12 cellular contexts compared by ENCODE assay signal in genomic region chr12:53066594-53066978, GRCh38. TPM values are rescaled to one million over a fixed set of nuclear protein-coding genes. Genes with fewer than 3 reads are reported as not detected.
DNase-seq lines count a peak whose midpoint lies in the region; ATAC-seq and TF ChIP-seq lines count a peak whose summit lies in the region.
"Had no signal": no experiment of that assay in that cellular context is flagged by ENCODE, and none has a peak within 500 bp of the region (broad histone marks: within the 10 kb centered on the region; RNA-seq: fewer than 3 reads in every experiment).

No MANE protein-coding gene starts in this region.

- peaks cover 5 to 19% of the 10 kb centered on the region in 2 experiments for H3K36me3 ChIP-seq in SK-N-SH (replicated peaks in 1 of 2; ENCODE audit: control insufficient read depth in 1 of 2, insufficient read depth in 2 of 2, low read length in 1 of 2)
- peaks cover 20 to 87% (median 32%) of the 10 kb centered on the region in 3 donors for H3K36me3 ChIP-seq in tibial artery
- H3K36me3 ChIP-seq in naive thymus-derived CD4-positive, alpha-beta T cell (ENCODE audit: control insufficient read depth in 2 of 3, insufficient read depth in 3 of 3, low read length in 3 of 3) = peaks cover 0 to 77% (median 12%) of the 10 kb centered on the region in 3 experiments

- H3K4me1 ChIP-seq in SK-N-SH (ENCODE audit: control insufficient read depth in 1 of 2, insufficient read depth in 2 of 2, low read depth in 1 of 2, low read length in 1 of 2) (peaks cover 19 to 26% of the 10 kb centered on the region in 2 experiments; a peak in 3 of 4 replicates), tibial artery (peaks cover 7 to 98% (median 85%) of the 10 kb centered on the region in 4 donors)
- peaks cover 0 to 3% of the 10 kb centered on the region in 2 donors for H3K4me1 ChIP-seq in naive thymus-derived CD4-positive, alpha-beta T cell (ENCODE audit: control insufficient read depth in 2 of 2, insufficient read depth in 2 of 2, low read length in 2 of 2)

- peak overlapping the region; percentile 88 for H3K27ac Mint-ChIP-seq in mesothelial cell of epicardium
- peak overlapping the region in 2 of 9 donors; percentile 26 to 52 for H3K27ac Mint-ChIP-seq in naive thymus-derived CD4-positive, alpha-beta T cell

- H3K9me3 Mint-ChIP-seq in mesothelial cell of epicardium = no peaks in the 10 kb centered on the region
- H3K9me3 Mint-ChIP-seq in naive thymus-derived CD4-positive, alpha-beta T cell = no peaks in the 10 kb centered on the region

- 83% methylated on average over 10 of the region's 10 CpGs for WGBS in SK-N-SH (ENCODE audit: low lambda C conversion rate)

- H3K27me3 ChIP-seq in SK-N-SH (ENCODE audit: insufficient read depth) (no peaks in the 10 kb centered on the region), tibial artery (no peaks in the 10 kb centered on the region)
- no peaks in the 10 kb centered on the region for H3K27me3 ChIP-seq in naive thymus-derived CD4-positive, alpha-beta T cell (ENCODE audit: control insufficient read depth in 2 of 2, insufficient read depth in 2 of 2, low read length in 2 of 2)

- CTCF ChIA-PET in SK-N-SH (lab: Yijun Ruan, JAX) = interaction anchor here (0.6 to 14.5 kb wide), 42 partner anchors 8 to 255 kb away, joined by 3 to 385 read pairs (median 6); partner anchors contain the start of genes AAAS, CSAD, ESPL1 and IGFBP6
- CTCF ChIA-PET in naive thymus-derived CD4-positive, alpha-beta T cell (lab: Charles Lee) = interaction anchor here (0.7 to 8.1 kb wide), 15 partner anchors 9 to 222 kb away, joined by 3 to 100 read pairs (median 4); partner anchors contain the start of genes IGFBP6, SOAT2 and SPRYD3

- TF ChIP-seq RAD21 in SK-N-SH (IDR thresholded peaks at IDR 0.05; ENCODE audit: low read length) = no peak

- peaks cover 11% of the 10 kb centered on the region for H3K36me3 Mint-ChIP-seq in mesothelial cell of epicardium
- H3K36me3 Mint-ChIP-seq in naive thymus-derived CD4-positive, alpha-beta T cell = peaks cover 0 to 21% (median 7%) of the 10 kb centered on the region in 5 donors

- H3K9me2 ChIP-seq in SK-N-SH = no peaks in the 10 kb centered on the region

- no peaks in the 10 kb centered on the region for H3K27me3 Mint-ChIP-seq in mesothelial cell of epicardium (ENCODE audit: low read depth)
- H3K27me3 Mint-ChIP-seq in naive thymus-derived CD4-positive, alpha-beta T cell = no peaks in the 10 kb centered on the region

- ATAC-seq in SK-N-SH treated with all-trans-retinoic acid at 6 μM for 48 hours = no peak
- no peak for ATAC-seq in naive thymus-derived CD4-positive, alpha-beta T cell

- TF ChIP-seq EP300 in SK-N-SH (IDR thresholded peaks at IDR 0.05; ENCODE audit: borderline replicate concordance in 1 of 2, low read depth in 1 of 2, low read length in 1 of 2) = no peak

- no peaks in the 10 kb centered on the region for H4K20me1 ChIP-seq in SK-N-SH (ENCODE audit: insufficient read depth)

- intact Hi-C loops in tibial artery (cut with DNase I; ENCODE audit: low total_unique reads) = loop anchor here (2.0 to 5.0 kb wide), 2 partner anchors 32 to 131 kb away; no protein-coding TSS in a partner anchor
- intact Hi-C loops in naive thymus-derived CD4-positive, alpha-beta T cell (cut with micrococcal nuclease) = loop anchor here (1.0 to 5.0 kb wide), 9 partner anchors 12 to 279 kb away; partner anchors contain the start of genes SPRYD3 (in 2 of the 2), ITGB7 (in 1 of the 2) and SOAT2 (in 1 of the 2)

- no peak for DNase-seq in SK-N-SH
- no peak for DNase-seq in caudate nucleus (lab: John Stamatoyannopoulos, UW)
- DNase-seq in mesothelial cell of epicardium (ENCODE audit: low spot score in 2 of 2, unreplicated experiment in 2 of 2) = no peak
- peak in 1 of 2 donors; percentile 22 for DNase-seq in tibial artery
- no peak for DNase-seq in naive thymus-derived CD4-positive, alpha-beta T cell
- DNase-seq in NCI-H2171 (lab: John Stamatoyannopoulos, UW) = no peak
- no peak for DNase-seq in activated CD4-positive, alpha-beta T cell treated with anti-CD3 and anti-CD28 coated beads for 1 hour
- DNase-seq: foreskin melanocyte, occipital lobe had no signal

- 0 out of 2 replicates have a peak, but pooled peaks cover 5% of the 10 kb centered on the region for H3K79me2 ChIP-seq in SK-N-SH (ENCODE audit: insufficient read depth)

- POLR2A ChIA-PET in SK-N-SH (lab: Yijun Ruan, JAX) = interaction anchor here (1.0 to 2.1 kb wide), 6 partner anchors 13 to 93 kb away, joined by 3 to 10 read pairs (median 5); partner anchors contain the start of genes IGFBP6, SOAT2 and SPRYD3
- POLR2A ChIA-PET in naive thymus-derived CD4-positive, alpha-beta T cell (lab: Charles Lee) = interaction anchor here (1.2 to 4.6 kb wide), 6 partner anchors 9 to 36 kb away, joined by 3 to 20 read pairs (median 4); partner anchors contain the start of genes IGFBP6 and SPRYD3

- peaks cover 52% of the 10 kb centered on the region for H3K4me1 Mint-ChIP-seq in mesothelial cell of epicardium
- H3K4me1 Mint-ChIP-seq in naive thymus-derived CD4-positive, alpha-beta T cell = peaks cover 0 to 19% (median 11%) of the 10 kb centered on the region in 7 donors

- H3K4me3 ChIP-seq in SK-N-SH (ENCODE audit: low read depth in 2 of 2, low read length in 1 of 2) (no peak overlapping the region), tibial artery (no peak overlapping the region)
- no peak overlapping the region for H3K4me3 ChIP-seq in naive thymus-derived CD4-positive, alpha-beta T cell (ENCODE audit: low read length)
- H3K4me3 ChIP-seq: K562 had no signal

- TF ChIP-seq CTCF in SK-N-SH (IDR thresholded peaks at IDR 0.05) (no peak), mesothelial cell of epicardium (IDR thresholded peaks at IDR 0.05; ENCODE audit: unreplicated experiment) (no peak), tibial artery (IDR thresholded peaks at IDR 0.05) (no peak)

- H3K9me3 ChIP-seq in SK-N-SH (no peaks in the 10 kb centered on the region), tibial artery (no peaks in the 10 kb centered on the region)
- no peaks in the 10 kb centered on the region for H3K9me3 ChIP-seq in naive thymus-derived CD4-positive, alpha-beta T cell (ENCODE audit: control insufficient read depth in 2 of 3, low read length in 3 of 3)

- peaks cover 37% of the 10 kb centered on the region for H3F3A ChIP-seq in SK-N-SH (replicated peaks; ENCODE audit: insufficient read depth)

- H3K27ac ChIP-seq in SK-N-SH (ENCODE audit: low read depth in 2 of 2, low read length in 1 of 2) = peak overlapping the region in 1 of 2 experiments; percentile 66; a peak in 2 of 4 replicates
- H3K27ac ChIP-seq in caudate nucleus (ENCODE audit: low read depth, low read length) = peak overlapping the region; percentile 73
- H3K27ac ChIP-seq in tibial artery = peak overlapping the region; percentile 93 to 99
- H3K27ac ChIP-seq in naive thymus-derived CD4-positive, alpha-beta T cell (ENCODE audit: low read depth, low read length) = no peak overlapping the region
- H3K27ac ChIP-seq: 22Rv1 had no signal

- peak overlapping the region; percentile 55; the same call in 1 of the 2 replicates for H3K9ac ChIP-seq in SK-N-SH

- no peak overlapping the region for H3K4me3 Mint-ChIP-seq in mesothelial cell of epicardium
- no peak overlapping the region for H3K4me3 Mint-ChIP-seq in naive thymus-derived CD4-positive, alpha-beta T cell

- peak overlapping the region; percentile 37; the same call in 1 of the 2 replicates for H3K4me2 ChIP-seq in SK-N-SH

- no peak overlapping the region for H2AFZ ChIP-seq in SK-N-SH (ENCODE audit: low read depth)

TF ChIP-seq in SK-N-SH, 30 proteins besides CTCF, POLR2A, EP300 and RAD21 (continues in another document):
- TF ChIP-seq MEF2A (IDR thresholded peaks at IDR 0.05; ENCODE audit: borderline replicate concordance, low read depth) (no peak), FOXJ3 (CRISPR knock-in tag; IDR thresholded peaks at IDR 0.05) (no peak), JUND (IDR thresholded peaks at IDR 0.05) (no peak), SMC3 (IDR thresholded peaks at IDR 0.05; ENCODE audit: low read depth, low read length) (no peak)

TF ChIP-seq in SK-N-SH treated with all-trans-retinoic acid at 6 μM for 48 hours, 23 proteins besides CTCF, POLR2A, EP300 and RAD21 (continues in another document):
- no peak for TF ChIP-seq ZFP30 (CRISPR knock-in tag; IDR thresholded peaks at IDR 0.05)

RNA-seq across cellular contexts. Expression of gene SPRYD3, which starts 12.6 kb away (rescaled TPM):
- polyA plus RNA-seq in SK-N-SH (2012; rRNA removed) = 20.3 and 25.8 TPM in 2 replicates
- polyA plus RNA-seq in SK-N-SH (2012; cell fraction: cytosol; rRNA removed) = 14.7 and 19.4 TPM in 2 replicates
- polyA plus RNA-seq in SK-N-SH (2012; cell fraction: nucleus; rRNA removed) = 20.4 and 23.9 TPM in 2 replicates
- 20.2 to 20.9 TPM (median 20.6 TPM) in 3 replicates for total RNA-seq in mesothelial cell of epicardium
- total RNA-seq in naive thymus-derived CD4-positive, alpha-beta T cell = 10 to 100 TPM; 33.0 to 48.0 (median 36.4) TPM
- 10 to 100 TPM; 48.5 to 57.6 TPM for polyA plus RNA-seq in naive thymus-derived CD4-positive, alpha-beta T cell

RNA-seq across cellular contexts. Expression of gene TNS2, which starts 16.7 kb away (rescaled TPM):
- polyA plus RNA-seq in SK-N-SH (2012; rRNA removed) = 32.7 and 50.0 TPM in 2 replicates
- polyA plus RNA-seq in SK-N-SH (2012; cell fraction: cytosol; rRNA removed) = 9.6 and 17.3 TPM in 2 replicates
- 225 and 321 TPM in 2 replicates for polyA plus RNA-seq in SK-N-SH (2012; cell fraction: nucleus; rRNA removed)
- 78.8 to 91.7 TPM (median 86.4 TPM) in 3 replicates for total RNA-seq in mesothelial cell of epicardium
- 1 to 10 TPM in 4 of 5 experiments, under 1 TPM in 1; 0.73 to 4.4 (median 2.5) TPM for total RNA-seq in naive thymus-derived CD4-positive, alpha-beta T cell
- polyA plus RNA-seq in naive thymus-derived CD4-positive, alpha-beta T cell = under 1 TPM; 0.26 to 0.30 TPM

RNA-seq across cellular contexts. Expression of gene IGFBP6, which starts 30.9 kb away (rescaled TPM):
- 290 and 570 TPM in 2 replicates for polyA plus RNA-seq in SK-N-SH (2012; rRNA removed)
- 204 and 327 TPM in 2 replicates for polyA plus RNA-seq in SK-N-SH (2012; cell fraction: cytosol; rRNA removed)
- 223 and 345 TPM in 2 replicates for polyA plus RNA-seq in SK-N-SH (2012; cell fraction: nucleus; rRNA removed)
- 70.3 to 77.2 TPM (median 75.6 TPM) in 3 replicates for total RNA-seq in mesothelial cell of epicardium
- total RNA-seq in naive thymus-derived CD4-positive, alpha-beta T cell = under 1 TPM in 3 of 5 experiments, not detected in 2; 0.34 to 0.56 (median 0.54) TPM
- under 1 TPM; 0.41 to 0.81 TPM for polyA plus RNA-seq in naive thymus-derived CD4-positive, alpha-beta T cell

RNA-seq across cellular contexts. Expression of gene SOAT2, which starts 36.7 kb away (rescaled TPM):
- polyA plus RNA-seq in SK-N-SH (2012; rRNA removed) = 0.13 and 0.18 TPM in 2 replicates
- 0.04 and 0.06 TPM in 2 replicates for polyA plus RNA-seq in SK-N-SH (2012; cell fraction: cytosol; rRNA removed)
- 0.40 and 0.58 TPM in 2 replicates for polyA plus RNA-seq in SK-N-SH (2012; cell fraction: nucleus; rRNA removed)
- 0.13 to 0.40 TPM (median 0.20 TPM) in 3 replicates for total RNA-seq in mesothelial cell of epicardium
- under 1 TPM in 4 of 5 experiments, not detected in 1; 0.35 to 0.69 (median 0.51) TPM for total RNA-seq in naive thymus-derived CD4-positive, alpha-beta T cell
- under 1 TPM in 1 of 2 donors, not detected in 1; 0.31 TPM for polyA plus RNA-seq in naive thymus-derived CD4-positive, alpha-beta T cell
- total RNA-seq: K562, occipital lobe had no signal

Comparison
In these comparisons a context has a peak if more than half of its experiments do, and no peak if none do; other contexts are left out.
1. RNA of gene TNS2, which starts 16.7 kb away (total RNA-seq): 78.8 to 91.7 TPM in mesothelial cell of epicardium; 0.73 to 4.4 TPM in naive thymus-derived CD4-positive, alpha-beta T cell; every median in the first group is over 10 times any median in the second.
2. RNA of gene IGFBP6, which starts 30.9 kb away (total RNA-seq): 70.3 to 77.2 TPM in mesothelial cell of epicardium; 0.34 to 0.56 TPM in naive thymus-derived CD4-positive, alpha-beta T cell; every median in the first group is over 10 times any median in the second.